ENCODE assay signal across 17 cellular contexts in the genomic region with DNA sequence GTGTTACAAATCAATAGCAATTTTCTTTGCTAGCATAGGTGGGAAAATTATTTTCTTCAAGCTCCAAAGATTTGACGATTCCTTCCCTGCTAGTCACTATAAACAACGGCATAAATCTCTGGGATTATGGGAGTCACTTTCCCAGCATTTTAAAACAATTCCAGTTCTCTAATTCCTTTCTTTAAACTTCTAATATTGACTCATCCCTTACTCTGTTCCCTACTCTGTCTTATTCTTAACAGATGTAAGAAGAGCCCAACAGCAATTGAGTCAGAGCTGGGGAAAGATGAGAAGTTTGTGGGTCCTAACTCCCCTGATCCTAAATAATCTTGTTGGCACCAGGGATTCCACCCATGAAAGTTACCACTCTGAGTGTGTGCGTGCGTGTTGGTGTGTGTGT. TPM values are rescaled to one million over a fixed set of nuclear protein-coding genes. Genes with fewer than 3 reads are reported as not detected.
DNase-seq lines count a peak whose midpoint lies in the region; ATAC-seq and TF ChIP-seq lines count a peak whose summit lies in the region.
"Had no signal": no experiment of that assay in that cellular context is flagged by ENCODE, and none has a peak within 500 bp of the region (broad histone marks: within the 10 kb centered on the region; RNA-seq: fewer than 3 reads in every experiment).

No MANE protein-coding gene starts in this region.

- DNase-seq in AG04449 (ENCODE audit: low read depth, low spot score) (peak; percentile 45), GM03348 (ENCODE audit: low spot score) (peak; percentile 75), foreskin keratinocyte (peak in 1 of 2 donors; percentile 58), CD1c-positive myeloid dendritic cell (ENCODE audit: extremely low spot score) (no peak), NK-92 (lab: John Stamatoyannopoulos, UW; ENCODE audit: unreplicated experiment) (no peak), T-cell (no peak)
- DNase-seq in activated T-helper 2 cell treated with anti-CD3 and anti-CD28 coated beads, Interferon-gamma antibody, Interleukin-2, Interleukin-4, amounts not matched to agents 10 μg/mL and 5 μg/mL and 100 μg/mL, durations not matched to agents 14 hours and 24 hours and 36 hours (ENCODE audit: low spot score), result no peak
- DNase-seq in central memory CD4-positive, alpha-beta T cell, result no peak
- DNase-seq: CD8-positive, alpha-beta T cell; KBM-7; NCI-H1694; NCI-H69; stimulated activated CD4-positive, alpha-beta T cell treated with anti-CD3 and anti-CD28 coated beads, Interleukin-4, amount 100 ng/mL, for 24 hours; stomach had no signal

- no peak for TF ChIP-seq CTCF in AG04449 (IDR thresholded peaks at IDR 0.05; ENCODE audit: insufficient read depth, low read length, missing control alignments)
- no peak for TF ChIP-seq CTCF in foreskin keratinocyte (conservative IDR thresholded peaks at IDR 0.05)

- peaks cover 44% of the 10 kb centered on the region for H3K4me1 ChIP-seq in foreskin keratinocyte
- H3K4me1 ChIP-seq: stomach had no signal

- CTCF ChIA-PET in AG04449 (lab: Yijun Ruan, JAX), result interaction anchor here (0.6 to 1.7 kb wide), 4 partner anchors 26 to 229 kb away, joined by 3 to 4 read pairs (median 3); no protein-coding TSS in a partner anchor
- CTCF ChIA-PET in T-cell (lab: Charles Lee), result no interaction called here

- peaks cover 10% of the 10 kb centered on the region for H3K9me3 Mint-ChIP-seq in activated T-helper 2 cell treated with anti-CD3 and anti-CD28 coated beads, Interferon-gamma antibody, Interleukin-2, Interleukin-4, amounts not matched to agents 10 μg/mL and 5 μg/mL and 100 μg/mL, durations not matched to agents 14 hours and 24 hours and 36 hours
- no peaks in the 10 kb centered on the region for H3K9me3 Mint-ChIP-seq in T-cell
- H3K9me3 Mint-ChIP-seq: CD8-positive, alpha-beta T cell had no signal

- intact Hi-C loops in activated T-helper 2 cell treated with anti-CD3 and anti-CD28 coated beads, Interferon-gamma antibody, Interleukin-2, Interleukin-4, amounts not matched to agents 10 μg/mL and 5 μg/mL and 100 μg/mL, durations not matched to agents 14 hours and 24 hours and 36 hours (cut with micrococcal nuclease), result loop anchor here (5.0 kb wide), 2 partner anchors 159 to 211 kb away; partner anchors contain the start of genes FGF2 and IL2

- H3K27me3 Mint-ChIP-seq in activated T-helper 2 cell treated with anti-CD3 and anti-CD28 coated beads, Interferon-gamma antibody, Interleukin-2, Interleukin-4, amounts not matched to agents 10 μg/mL and 5 μg/mL and 100 μg/mL, durations not matched to agents 14 hours and 24 hours and 36 hours (ENCODE audit: low read depth), result no peaks in the 10 kb centered on the region
- H3K27me3 Mint-ChIP-seq in T-cell, result no peaks in the 10 kb centered on the region

- peak overlapping the region; percentile 10 for H3K27ac ChIP-seq in foreskin keratinocyte
- H3K27ac ChIP-seq: stomach had no signal

- H3K27me3 ChIP-seq in foreskin keratinocyte, result no peaks in the 10 kb centered on the region
- H3K27me3 ChIP-seq: stomach had no signal

- ATAC-seq in foreskin keratinocyte (peak; percentile 70), T-cell (replicated peaks in 1 of 4) (no peak)
- ATAC-seq: CD8-positive, alpha-beta T cell; WTC11 had no signal

- H3K36me3 Mint-ChIP-seq in activated T-helper 2 cell treated with anti-CD3 and anti-CD28 coated beads, Interferon-gamma antibody, Interleukin-2, Interleukin-4, amounts not matched to agents 10 μg/mL and 5 μg/mL and 100 μg/mL, durations not matched to agents 14 hours and 24 hours and 36 hours (ENCODE audit: low read depth), result peaks cover 12% of the 10 kb centered on the region
- H3K36me3 Mint-ChIP-seq in T-cell, result no peaks in the 10 kb centered on the region
- H3K36me3 Mint-ChIP-seq: CD8-positive, alpha-beta T cell; WTC11 had no signal

- POLR2A ChIA-PET in AG04449 (lab: Yijun Ruan, JAX) (interaction anchor here (1.6 kb wide), 1 partner anchor 25 kb away, joined by 4 read pairs; no protein-coding TSS in a partner anchor), T-cell (lab: Charles Lee) (no interaction called here)

- peak overlapping the region; percentile 88 for H3K27ac Mint-ChIP-seq in activated T-helper 2 cell treated with anti-CD3 and anti-CD28 coated beads, Interferon-gamma antibody, Interleukin-2, Interleukin-4, amounts not matched to agents 10 μg/mL and 5 μg/mL and 100 μg/mL, durations not matched to agents 14 hours and 24 hours and 36 hours
- no peak overlapping the region for H3K27ac Mint-ChIP-seq in T-cell
- H3K27ac Mint-ChIP-seq: CD8-positive, alpha-beta T cell; WTC11 had no signal

- peaks cover 67% of the 10 kb centered on the region for H3K4me1 Mint-ChIP-seq in activated T-helper 2 cell treated with anti-CD3 and anti-CD28 coated beads, Interferon-gamma antibody, Interleukin-2, Interleukin-4, amounts not matched to agents 10 μg/mL and 5 μg/mL and 100 μg/mL, durations not matched to agents 14 hours and 24 hours and 36 hours (ENCODE audit: low read depth)
- H3K4me1 Mint-ChIP-seq in T-cell, result peaks cover 17 to 38% (median 25%) of the 10 kb centered on the region in 3 donors

- no peak overlapping the region for H3K4me3 ChIP-seq in AG04449 (ENCODE audit: low read depth, low read length)
- H3K4me3 ChIP-seq: stomach had no signal

- no peak overlapping the region for H3K4me3 Mint-ChIP-seq in activated T-helper 2 cell treated with anti-CD3 and anti-CD28 coated beads, Interferon-gamma antibody, Interleukin-2, Interleukin-4, amounts not matched to agents 10 μg/mL and 5 μg/mL and 100 μg/mL, durations not matched to agents 14 hours and 24 hours and 36 hours (ENCODE audit: low read depth)
- H3K4me3 Mint-ChIP-seq in T-cell, result no peak overlapping the region
- H3K4me3 Mint-ChIP-seq: CD8-positive, alpha-beta T cell; WTC11 had no signal

RNA-seq across cellular contexts. Expression of gene IL21, which starts 47.4 kb away (rescaled TPM):
- total RNA-seq in activated T-helper 2 cell treated with anti-CD3 and anti-CD28 coated beads, Interferon-gamma antibody, Interleukin-2, Interleukin-4, amounts not matched to agents 10 μg/mL and 5 μg/mL and 100 μg/mL, durations not matched to agents 14 hours and 24 hours and 36 hours, result 14.5 TPM in 2 replicates
- total RNA-seq in foreskin keratinocyte (not detected in 2 replicates), T-cell (under 1 TPM in 2 of 5 donors, not detected in 3; 0.20 to 0.70 TPM)
- not detected in 2 replicates for polyA plus RNA-seq in foreskin keratinocyte
- total RNA-seq: cardiac septum; CD8-positive, alpha-beta T cell; stomach; WTC11 had no signal
- polyA plus RNA-seq: esophagus, stomach had no signal

Comparison
In these comparisons a context has a peak if more than half of its experiments do, and no peak if none do; other contexts are left out.
1. DNase-seq: peak in AG04449 (single experiment) and GM03348 (single experiment); none in activated T-helper 2 cell treated with anti-CD3 and anti-CD28 coated beads, Interferon-gamma antibody, Interleukin-2, Interleukin-4, amounts not matched to agents 10 μg/mL and 5 μg/mL and 100 μg/mL, durations not matched to agents 14 hours and 24 hours and 36 hours (single experiment), central memory CD4-positive, alpha-beta T cell (single experiment), CD1c-positive myeloid dendritic cell (single experiment), NK-92 (single experiment) and T-cell (0 of 34).